In genomic region chr6:26327450-26328264, GRCh38 we compare ENCODE assay signal across 8 cellular contexts.
A peak's percentile ranks its signal among the peaks of the same experiment; 100 is the strongest.
DNase-seq lines count a peak whose midpoint lies in the region; ATAC-seq and TF ChIP-seq lines count a peak whose summit lies in the region.

No MANE protein-coding gene starts in this region.

- TF ChIP-seq CTCF in AG10803 (conservative IDR thresholded peaks at IDR 0.05; ENCODE audit: low read length): no peak

- ATAC-seq in GM19397 (IDR thresholded peaks at IDR 0.05; ENCODE audit: unreplicated experiment): no peak

- DNase-seq in AG10803 (ENCODE audit: low read depth) (peak; percentile 64), HCEC 1CT (peak; percentile 65), NCI-H82 treated with DMSO at 0.1 percent for 48 hours (lab: John Stamatoyannopoulos, UW; ENCODE audit: unreplicated experiment) (peak; percentile 82), fibroblast of the conjunctiva (ENCODE audit: low read depth) (peak; percentile 63), hepatic stellate cell (ENCODE audit: low spot score) (no peak)
- peak; percentile 56 for DNase-seq in activated CD8-positive, alpha-beta memory T cell treated with anti-CD3 and anti-CD28 coated beads, Interleukin-2, amount 50 U/mL, for 24 hours (ENCODE audit: extremely low read depth)
- peak; percentile 86 for DNase-seq in stimulated activated CD4-positive, alpha-beta T cell treated with anti-CD3 and anti-CD28 coated beads, Interleukin-1b, Interleukin-23, amount 100 ng/mL, for 48 hours

- peak overlapping the region; percentile 44 for H3K4me3 ChIP-seq in AG10803 (ENCODE audit: low read length)
